1 cellular context compared by ENCODE assay signal in genomic region chr1:33297911-33298622, GRCh38.
TF ChIP-seq lines count a peak whose summit lies in the region.

No MANE protein-coding gene starts in this region.

TF ChIP-seq in HCT116, 20 proteins besides CTCF, POLR2A, EP300 and RAD21 (continued from another document):
- TF ChIP-seq EZH2 (IDR thresholded peaks at IDR 0.05): no peak
- TF ChIP-seq CEBPB (IDR thresholded peaks at IDR 0.05; ENCODE audit: low read depth): no peak
- no peak for TF ChIP-seq TCF7L2 (IDR thresholded peaks at IDR 0.05; ENCODE audit: borderline replicate concordance, extremely low read depth, insufficient read depth, insufficient read length)
- no peak for TF ChIP-seq MAX (IDR thresholded peaks at IDR 0.05)
TF ChIP-seq in HCT116: peak in this region for 0.
